Comparison of ENCODE assay signal across 23 cellular contexts in the genomic region with DNA sequence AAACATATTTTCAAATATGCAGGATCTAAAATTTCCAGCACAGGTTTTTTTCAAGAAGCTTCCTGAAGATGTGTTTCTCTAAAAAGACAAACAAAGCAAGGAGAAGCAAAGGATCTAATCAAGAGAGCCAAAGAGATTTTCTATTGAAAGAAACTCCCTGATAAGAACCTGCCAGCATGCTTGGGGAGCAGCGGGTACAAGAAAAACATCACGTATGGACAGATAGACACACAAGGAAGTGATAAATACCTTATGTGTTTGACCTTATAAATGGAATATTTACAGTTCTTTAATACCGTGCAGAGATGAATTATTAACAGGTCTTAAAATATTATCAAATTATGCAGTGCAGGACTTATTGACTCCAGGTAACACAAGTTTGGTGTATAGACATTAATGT.
"Had no signal": no experiment of that assay in that cellular context is flagged by ENCODE, and none has a peak within 500 bp of the region (broad histone marks: within the 10 kb centered on the region; RNA-seq: fewer than 3 reads in every experiment).

No MANE protein-coding gene starts in this region.

- FAIRE-seq: kidney, urothelium cell line had no signal

- ATAC-seq: naive thymus-derived CD4-positive, alpha-beta T cell; natural killer cell treated with Interleukin-12 subunit alpha and Interleukin-12 subunit beta and Interleukin-15 and Interleukin-18, amount 100 ng/mL, for 72 hours; right lobe of liver; stimulated activated naive B cell treated with anti-CD40 and anti-IgM and Interleukin-4, amounts not matched to agents 10 μg/mL and 1 μg/mL and 100 μg/mL, for 72 hours; stimulated activated naive CD8-positive, alpha-beta T cell treated with anti-CD3 and anti-CD28 coated beads, Interleukin-15, Interleukin-2, amounts not matched to agents 100 U/mL and 50 U/mL, for 24 hours; upper lobe of right lung had no signal

- H3K4me1 ChIP-seq: left ventricle myocardium inferior, right atrium auricular region, right lobe of liver, testis, thyroid gland, upper lobe of right lung had no signal

- H3K27me3 ChIP-seq: ovary, right atrium auricular region, stomach, testis, thyroid gland, transverse colon, upper lobe of right lung had no signal

- H3K4me3 ChIP-seq: left ventricle myocardium inferior, lung, ovary, right atrium auricular region, right lobe of liver, stomach, testis, thyroid gland, transverse colon, upper lobe of right lung had no signal

- H3K9me3 ChIP-seq: left ventricle myocardium inferior, ovary, right atrium auricular region, right lobe of liver, stomach, testis, thyroid gland, transverse colon, upper lobe of right lung had no signal

- DNase-seq: hypothalamus; immature natural killer cell; kidney; left ventricle myocardium inferior; mesendoderm; naive thymus-derived CD4-positive, alpha-beta T cell; ovary; right lobe of liver; stimulated activated CD4-positive, alpha-beta T cell treated with anti-CD3 and anti-CD28 coated beads, Interleukin-12 subunit alpha, Interleukin-12 subunit beta, amount 100 ng/mL, for 4 hours; stimulated activated CD4-positive, alpha-beta T cell treated with anti-CD3 and anti-CD28 coated beads, Interleukin-15, amount 100 ng/mL, for 24 hours; stimulated activated CD4-positive, alpha-beta T cell treated with anti-CD3 and anti-CD28 coated beads, Interleukin-2, amount 100 ng/mL, for 24 hours; stimulated activated CD4-positive, alpha-beta T cell treated with anti-CD3 and anti-CD28 coated beads, Interleukin-4, amount 100 ng/mL, for 1 hour; stimulated activated naive B cell treated with anti-CD40 and anti-IgM and Interleukin-4, amounts not matched to agents 10 μg/mL and 1 μg/mL and 100 μg/mL, for 72 hours; stimulated activated naive CD8-positive, alpha-beta T cell treated with anti-CD3 and anti-CD28 coated beads, Interleukin-15, Interleukin-2, amounts not matched to agents 100 U/mL and 50 U/mL, for 24 hours; stomach; testis; thyroid gland; transverse colon; upper lobe of right lung had no signal

- H3K27ac ChIP-seq: left ventricle myocardium inferior, ovary, right atrium auricular region, right lobe of liver, stomach, testis, thyroid gland, transverse colon, upper lobe of right lung had no signal

- H3K36me3 ChIP-seq: left ventricle myocardium inferior, ovary, right atrium auricular region, right lobe of liver, stomach, thyroid gland, transverse colon, upper lobe of right lung had no signal
